In the genomic region with DNA sequence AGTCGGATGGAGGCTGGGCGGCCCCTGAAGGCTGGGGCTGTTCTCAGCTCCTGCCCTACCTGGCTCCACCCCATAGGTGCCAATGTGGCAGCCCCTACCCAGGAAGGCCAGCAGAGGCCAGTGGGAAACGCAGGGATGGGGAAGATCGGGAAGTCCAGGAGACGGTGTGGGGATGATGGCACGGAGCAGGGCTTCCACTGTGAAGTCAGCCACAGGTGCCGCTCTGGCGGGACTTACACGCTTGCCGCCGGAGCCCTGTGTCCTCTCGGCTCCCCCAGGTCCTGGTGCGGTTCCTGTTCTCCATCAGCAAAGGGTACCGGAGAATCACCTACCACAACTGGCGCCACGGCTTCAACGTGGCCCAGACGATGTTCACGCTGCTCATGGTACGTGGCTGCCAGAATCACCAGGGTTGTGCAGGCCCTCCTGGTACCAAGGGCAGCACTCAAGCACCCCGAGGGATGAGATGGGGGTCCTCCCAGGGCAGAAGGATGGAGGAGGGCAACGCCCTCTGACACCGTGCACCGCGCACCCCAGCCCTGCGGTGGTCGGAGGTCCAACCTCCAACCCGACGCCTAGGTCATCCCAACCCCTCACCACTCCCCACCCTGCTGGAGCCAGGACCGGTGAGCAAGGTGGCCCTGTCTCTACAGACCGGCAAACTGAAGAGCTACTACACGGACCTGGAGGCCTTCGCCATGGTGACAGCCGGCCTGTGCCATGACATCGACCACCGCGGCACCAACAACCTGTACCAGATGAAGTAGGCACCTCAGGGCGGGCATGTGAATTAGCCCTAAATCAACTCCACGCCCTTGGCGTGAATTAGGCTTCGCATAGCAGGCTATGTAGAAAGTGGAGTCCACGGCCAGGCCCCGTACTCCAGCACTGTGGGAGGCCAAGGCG, we compare ENCODE assay signal across 1 cellular context.
TF ChIP-seq lines count a peak whose summit lies in the region.

No MANE protein-coding gene starts in this region.

TF ChIP-seq in GM23338, 12 proteins besides CTCF, POLR2A, EP300 and RAD21:
- TF ChIP-seq, protein P1, sequence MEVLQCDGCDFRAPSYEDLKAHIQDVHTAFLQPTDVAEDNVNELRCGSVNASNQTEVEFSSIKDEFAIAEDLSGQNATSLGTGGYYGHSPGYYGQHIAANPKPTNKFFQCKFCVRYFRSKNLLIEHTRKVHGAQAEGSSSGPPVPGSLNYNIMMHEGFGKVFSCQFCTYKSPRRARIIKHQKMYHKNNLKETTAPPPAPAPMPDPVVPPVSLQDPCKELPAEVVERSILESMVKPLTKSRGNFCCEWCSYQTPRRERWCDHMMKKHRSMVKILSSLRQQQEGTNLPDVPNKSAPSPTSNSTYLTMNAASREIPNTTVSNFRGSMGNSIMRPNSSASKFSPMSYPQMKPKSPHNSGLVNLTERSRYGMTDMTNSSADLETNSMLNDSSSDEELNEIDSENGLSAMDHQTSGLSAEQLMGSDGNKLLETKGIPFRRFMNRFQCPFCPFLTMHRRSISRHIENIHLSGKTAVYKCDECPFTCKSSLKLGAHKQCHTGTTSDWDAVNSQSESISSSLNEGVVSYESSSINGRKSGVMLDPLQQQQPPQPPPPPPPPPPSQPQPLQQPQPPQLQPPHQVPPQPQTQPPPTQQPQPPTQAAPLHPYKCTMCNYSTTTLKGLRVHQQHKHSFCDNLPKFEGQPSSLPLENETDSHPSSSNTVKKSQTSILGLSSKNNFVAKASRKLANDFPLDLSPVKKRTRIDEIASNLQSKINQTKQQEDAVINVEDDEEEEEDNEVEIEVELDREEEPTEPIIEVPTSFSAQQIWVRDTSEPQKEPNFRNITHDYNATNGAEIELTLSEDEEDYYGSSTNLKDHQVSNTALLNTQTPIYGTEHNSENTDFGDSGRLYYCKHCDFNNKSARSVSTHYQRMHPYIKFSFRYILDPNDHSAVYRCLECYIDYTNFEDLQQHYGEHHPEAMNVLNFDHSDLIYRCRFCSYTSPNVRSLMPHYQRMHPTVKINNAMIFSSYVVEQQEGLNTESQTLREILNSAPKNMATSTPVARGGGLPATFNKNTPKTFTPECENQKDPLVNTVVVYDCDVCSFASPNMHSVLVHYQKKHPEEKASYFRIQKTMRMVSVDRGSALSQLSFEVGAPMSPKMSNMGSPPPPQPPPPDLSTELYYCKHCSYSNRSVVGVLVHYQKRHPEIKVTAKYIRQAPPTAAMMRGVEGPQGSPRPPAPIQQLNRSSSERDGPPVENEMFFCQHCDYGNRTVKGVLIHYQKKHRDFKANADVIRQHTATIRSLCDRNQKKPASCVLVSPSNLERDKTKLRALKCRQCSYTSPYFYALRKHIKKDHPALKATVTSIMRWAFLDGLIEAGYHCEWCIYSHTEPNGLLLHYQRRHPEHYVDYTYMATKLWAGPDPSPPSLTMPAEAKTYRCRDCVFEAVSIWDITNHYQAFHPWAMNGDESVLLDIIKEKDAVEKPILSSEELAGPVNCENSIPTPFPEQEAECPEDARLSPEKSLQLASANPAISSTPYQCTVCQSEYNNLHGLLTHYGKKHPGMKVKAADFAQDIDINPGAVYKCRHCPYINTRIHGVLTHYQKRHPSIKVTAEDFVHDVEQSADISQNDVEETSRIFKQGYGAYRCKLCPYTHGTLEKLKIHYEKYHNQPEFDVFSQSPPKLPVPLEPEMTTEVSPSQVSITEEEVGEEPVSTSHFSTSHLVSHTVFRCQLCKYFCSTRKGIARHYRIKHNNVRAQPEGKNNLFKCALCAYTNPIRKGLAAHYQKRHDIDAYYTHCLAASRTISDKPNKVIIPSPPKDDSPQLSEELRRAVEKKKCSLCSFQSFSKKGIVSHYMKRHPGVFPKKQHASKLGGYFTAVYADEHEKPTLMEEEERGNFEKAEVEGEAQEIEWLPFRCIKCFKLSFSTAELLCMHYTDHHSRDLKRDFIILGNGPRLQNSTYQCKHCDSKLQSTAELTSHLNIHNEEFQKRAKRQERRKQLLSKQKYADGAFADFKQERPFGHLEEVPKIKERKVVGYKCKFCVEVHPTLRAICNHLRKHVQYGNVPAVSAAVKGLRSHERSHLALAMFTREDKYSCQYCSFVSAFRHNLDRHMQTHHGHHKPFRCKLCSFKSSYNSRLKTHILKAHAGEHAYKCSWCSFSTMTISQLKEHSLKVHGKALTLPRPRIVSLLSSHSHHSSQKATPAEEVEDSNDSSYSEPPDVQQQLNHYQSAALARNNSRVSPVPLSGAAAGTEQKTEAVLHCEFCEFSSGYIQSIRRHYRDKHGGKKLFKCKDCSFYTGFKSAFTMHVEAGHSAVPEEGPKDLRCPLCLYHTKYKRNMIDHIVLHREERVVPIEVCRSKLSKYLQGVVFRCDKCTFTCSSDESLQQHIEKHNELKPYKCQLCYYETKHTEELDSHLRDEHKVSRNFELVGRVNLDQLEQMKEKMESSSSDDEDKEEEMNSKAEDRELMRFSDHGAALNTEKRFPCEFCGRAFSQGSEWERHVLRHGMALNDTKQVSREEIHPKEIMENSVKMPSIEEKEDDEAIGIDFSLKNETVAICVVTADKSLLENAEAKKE (CRISPR knock-in tag; IDR thresholded peaks at IDR 0.05), result no peak
- TF ChIP-seq EZH2 (IDR thresholded peaks at IDR 0.05; ENCODE audit: low read depth, unreplicated experiment) (no peak), CREB1 (CRISPR knock-in tag; IDR thresholded peaks at IDR 0.05; ENCODE audit: low read depth) (no peak), JUNB (IDR thresholded peaks at IDR 0.05; ENCODE audit: unreplicated experiment) (no peak), EZH2phosphoT487 (IDR thresholded peaks at IDR 0.05; ENCODE audit: unreplicated experiment) (no peak), POLR2AphosphoS5 (IDR thresholded peaks at IDR 0.05; ENCODE audit: low read depth) (no peak), NANOG (IDR thresholded peaks at IDR 0.05; ENCODE audit: borderline replicate concordance) (no peak), ZNF331 (CRISPR knock-in tag; IDR thresholded peaks at IDR 0.05; ENCODE audit: low read depth) (no peak), STAT1 (IDR thresholded peaks at IDR 0.05; ENCODE audit: unreplicated experiment) (no peak)
- TF ChIP-seq, protein P2, sequence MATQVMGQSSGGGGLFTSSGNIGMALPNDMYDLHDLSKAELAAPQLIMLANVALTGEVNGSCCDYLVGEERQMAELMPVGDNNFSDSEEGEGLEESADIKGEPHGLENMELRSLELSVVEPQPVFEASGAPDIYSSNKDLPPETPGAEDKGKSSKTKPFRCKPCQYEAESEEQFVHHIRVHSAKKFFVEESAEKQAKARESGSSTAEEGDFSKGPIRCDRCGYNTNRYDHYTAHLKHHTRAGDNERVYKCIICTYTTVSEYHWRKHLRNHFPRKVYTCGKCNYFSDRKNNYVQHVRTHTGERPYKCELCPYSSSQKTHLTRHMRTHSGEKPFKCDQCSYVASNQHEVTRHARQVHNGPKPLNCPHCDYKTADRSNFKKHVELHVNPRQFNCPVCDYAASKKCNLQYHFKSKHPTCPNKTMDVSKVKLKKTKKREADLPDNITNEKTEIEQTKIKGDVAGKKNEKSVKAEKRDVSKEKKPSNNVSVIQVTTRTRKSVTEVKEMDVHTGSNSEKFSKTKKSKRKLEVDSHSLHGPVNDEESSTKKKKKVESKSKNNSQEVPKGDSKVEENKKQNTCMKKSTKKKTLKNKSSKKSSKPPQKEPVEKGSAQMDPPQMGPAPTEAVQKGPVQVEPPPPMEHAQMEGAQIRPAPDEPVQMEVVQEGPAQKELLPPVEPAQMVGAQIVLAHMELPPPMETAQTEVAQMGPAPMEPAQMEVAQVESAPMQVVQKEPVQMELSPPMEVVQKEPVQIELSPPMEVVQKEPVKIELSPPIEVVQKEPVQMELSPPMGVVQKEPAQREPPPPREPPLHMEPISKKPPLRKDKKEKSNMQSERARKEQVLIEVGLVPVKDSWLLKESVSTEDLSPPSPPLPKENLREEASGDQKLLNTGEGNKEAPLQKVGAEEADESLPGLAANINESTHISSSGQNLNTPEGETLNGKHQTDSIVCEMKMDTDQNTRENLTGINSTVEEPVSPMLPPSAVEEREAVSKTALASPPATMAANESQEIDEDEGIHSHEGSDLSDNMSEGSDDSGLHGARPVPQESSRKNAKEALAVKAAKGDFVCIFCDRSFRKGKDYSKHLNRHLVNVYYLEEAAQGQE (IDR thresholded peaks at IDR 0.05; ENCODE audit: unreplicated experiment), result no peak
